In the genomic region with DNA sequence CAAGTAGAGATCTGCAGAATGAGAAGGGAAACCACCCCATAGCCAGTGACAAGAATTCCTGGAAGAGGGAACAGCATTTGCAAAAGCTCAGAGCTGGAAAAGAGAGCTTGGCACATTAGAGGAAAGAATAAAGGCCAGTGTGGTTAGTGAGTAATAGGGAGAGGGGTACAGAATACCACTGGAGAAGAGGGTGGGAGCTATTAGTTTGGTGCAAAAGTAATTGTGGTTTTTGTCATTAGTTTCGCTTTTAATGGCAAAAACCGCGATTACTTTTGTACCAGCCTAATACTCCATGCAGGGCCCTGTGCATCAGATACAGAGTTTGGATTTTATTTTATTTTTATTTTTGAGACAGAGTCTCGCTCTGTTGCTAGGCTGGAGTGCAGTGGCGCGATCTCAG, we compare ENCODE assay signal across 20 cellular contexts. TPM values are rescaled to one million over a fixed set of nuclear protein-coding genes. Genes with fewer than 3 reads are reported as not detected.
A peak's percentile ranks its signal among the peaks of the same experiment; 100 is the strongest.
DNase-seq lines count a peak whose midpoint lies in the region; ATAC-seq and TF ChIP-seq lines count a peak whose summit lies in the region.
"Had no signal": no experiment of that assay in that cellular context is flagged by ENCODE, and none has a peak within 500 bp of the region (broad histone marks: within the 10 kb centered on the region; RNA-seq: fewer than 3 reads in every experiment).

No MANE protein-coding gene starts in this region.

- H3K27me3 ChIP-seq in MM.1S (replicated peaks; ENCODE audit: insufficient read depth, low read length) (peaks cover 7% of the 10 kb centered on the region; the same call in 1 of the 2 replicates), SK-N-SH (ENCODE audit: insufficient read depth) (no peaks in the 10 kb centered on the region), uterus (no peaks in the 10 kb centered on the region)
- H3K27me3 ChIP-seq: brain microvascular endothelial cell, colonic mucosa, hepatocyte had no signal

- peaks cover 5 to 23% of the 10 kb centered on the region in 2 donors for H3K4me1 Mint-ChIP-seq in natural killer cell treated with Interleukin-12 subunit alpha and Interleukin-12 subunit beta and Interleukin-15 and Interleukin-18, amount 100 ng/mL, for 72 hours (ENCODE audit: low read depth in 2 of 2)
- peaks cover 0 to 6% of the 10 kb centered on the region in 2 donors for H3K4me1 Mint-ChIP-seq in natural killer cell

- no peaks in the 10 kb centered on the region for H3K9me3 Mint-ChIP-seq in natural killer cell treated with Interleukin-12 subunit alpha and Interleukin-12 subunit beta and Interleukin-15 and Interleukin-18, amount 100 ng/mL, for 72 hours
- no peaks in the 10 kb centered on the region for H3K9me3 Mint-ChIP-seq in natural killer cell

- peaks cover 31% of the 10 kb centered on the region for H3K4me1 ChIP-seq in MM.1S (ENCODE audit: low read length)
- no peaks in the 10 kb centered on the region for H3K4me1 ChIP-seq in SK-N-SH (ENCODE audit: control insufficient read depth in 1 of 2, insufficient read depth in 2 of 2, low read depth in 1 of 2, low read length in 1 of 2)
- H3K4me1 ChIP-seq in uterus: no peaks in the 10 kb centered on the region
- H3K4me1 ChIP-seq: colonic mucosa, HAP-1, lower lobe of right lung had no signal

- peak overlapping the region; percentile 55 for H3K4me3 Mint-ChIP-seq in natural killer cell treated with Interleukin-12 subunit alpha and Interleukin-12 subunit beta and Interleukin-15 and Interleukin-18, amount 100 ng/mL, for 72 hours
- H3K4me3 Mint-ChIP-seq in natural killer cell: no peak overlapping the region

- H3K36me3 ChIP-seq in MM.1S (replicated peaks; ENCODE audit: insufficient read depth, low read length): no peaks in the 10 kb centered on the region
- H3K36me3 ChIP-seq in SK-N-SH (replicated peaks in 1 of 2; ENCODE audit: control insufficient read depth in 1 of 2, insufficient read depth in 2 of 2, low read length in 1 of 2): no peaks in the 10 kb centered on the region
- H3K36me3 ChIP-seq in uterus: no peaks in the 10 kb centered on the region
- H3K36me3 ChIP-seq: brain microvascular endothelial cell, colonic mucosa, HAP-1, lower lobe of right lung, WERI-Rb-1 had no signal

- TF ChIP-seq RAD21 in SK-N-SH (IDR thresholded peaks at IDR 0.05; ENCODE audit: low read length): no peak

- peak overlapping the region; percentile 35 for H3K4me2 ChIP-seq in MM.1S (ENCODE audit: low read depth, low read length)
- no peak overlapping the region for H3K4me2 ChIP-seq in SK-N-SH
- H3K4me2 ChIP-seq: hepatocyte had no signal

- H3K9me3 ChIP-seq in MM.1S (replicated peaks; ENCODE audit: insufficient read depth, low read length) (no peaks in the 10 kb centered on the region), SK-N-SH (no peaks in the 10 kb centered on the region), uterus (no peaks in the 10 kb centered on the region)
- H3K9me3 ChIP-seq: colonic mucosa, HAP-1, lower lobe of right lung had no signal

- intact Hi-C loops in natural killer cell (cut with micrococcal nuclease) (no loop called here), uterus (cut with DNase I; ENCODE audit: low total_unique reads) (no loop called here)

- H3K27ac ChIP-seq in MM.1S (ENCODE audit: low read length): no peak overlapping the region
- no peak overlapping the region for H3K27ac ChIP-seq in SK-N-SH (ENCODE audit: low read depth in 2 of 2, low read length in 1 of 2)
- no peak overlapping the region for H3K27ac ChIP-seq in uterus
- H3K27ac ChIP-seq: brain microvascular endothelial cell, C4-2B, colonic mucosa, hepatocyte, lower lobe of right lung, WERI-Rb-1 had no signal

- DNase-seq in natural killer cell treated with Interleukin-12 subunit alpha and Interleukin-12 subunit beta and Interleukin-15 and Interleukin-18, amount 100 ng/mL, for 72 hours (ENCODE audit: low spot score): no peak
- no peak for DNase-seq in natural killer cell
- peak; percentile 35 for DNase-seq in MM.1S
- DNase-seq in GM19240 (ENCODE audit: insufficient read length, low spot score): no peak
- no peak for DNase-seq in SK-N-SH
- no peak for DNase-seq in uterus
- no peak for DNase-seq in A172 (ENCODE audit: low spot score)
- DNase-seq: ACHN; brain microvascular endothelial cell; colonic mucosa; DMS153; GDM1; lower lobe of right lung; NCI-H510A treated with DMSO at 0.1 percent for 48 hours; stimulated activated CD8-positive, alpha-beta memory T cell treated with anti-CD3 and anti-CD28 coated beads, Interleukin-4, amount 100 ng/mL, for 48 hours; WERI-Rb-1 had no signal

- TF ChIP-seq CTCF in natural killer cell (IDR thresholded peaks at IDR 0.05) (no peak), MM.1S (IDR thresholded peaks at IDR 0.05; ENCODE audit: low read length) (no peak), SK-N-SH (IDR thresholded peaks at IDR 0.05) (no peak), uterus (IDR thresholded peaks at IDR 0.05) (no peak)

- no peaks in the 10 kb centered on the region for H3K27me3 Mint-ChIP-seq in natural killer cell treated with Interleukin-12 subunit alpha and Interleukin-12 subunit beta and Interleukin-15 and Interleukin-18, amount 100 ng/mL, for 72 hours
- no peaks in the 10 kb centered on the region for H3K27me3 Mint-ChIP-seq in natural killer cell (ENCODE audit: low read depth in 2 of 2)

- no peak overlapping the region for H2AFZ ChIP-seq in MM.1S (ENCODE audit: low read length)
- no peak overlapping the region; the same call in 1 of the 2 replicates for H2AFZ ChIP-seq in SK-N-SH (ENCODE audit: low read depth)
- H2AFZ ChIP-seq: hepatocyte had no signal

- no peak for TF ChIP-seq POLR2A in uterus (IDR thresholded peaks at IDR 0.05)

- no peak overlapping the region for H3K27ac Mint-ChIP-seq in natural killer cell treated with Interleukin-12 subunit alpha and Interleukin-12 subunit beta and Interleukin-15 and Interleukin-18, amount 100 ng/mL, for 72 hours
- H3K27ac Mint-ChIP-seq in natural killer cell: no peak overlapping the region

- CTCF ChIA-PET in SK-N-SH (lab: Yijun Ruan, JAX): interaction anchor here (0.6 to 1.6 kb wide), 4 partner anchors 10 to 206 kb away, joined by 3 to 5 read pairs (median 4); a partner anchor contains a TSS

- ATAC-seq in natural killer cell treated with Interleukin-12 subunit alpha and Interleukin-12 subunit beta and Interleukin-15 and Interleukin-18, amount 100 ng/mL, for 72 hours: peak in 1 of 2 donors; percentile 41
- ATAC-seq in natural killer cell (no peak), GM21381 (IDR thresholded peaks at IDR 0.05; ENCODE audit: unreplicated experiment) (peak; percentile 61)
- ATAC-seq: lower lobe of right lung had no signal

- H4K20me1 ChIP-seq in MM.1S (ENCODE audit: insufficient read depth, low read length) (no peaks in the 10 kb centered on the region), SK-N-SH (ENCODE audit: insufficient read depth) (no peaks in the 10 kb centered on the region)

- H3K9ac ChIP-seq in MM.1S (ENCODE audit: low read length): no peak overlapping the region
- H3K9ac ChIP-seq in SK-N-SH: no peak overlapping the region

- WGBS in SK-N-SH (ENCODE audit: low lambda C conversion rate): 95% methylated on average over 6 of the region's 6 CpGs

- H3K9me2 ChIP-seq in MM.1S (replicated peaks; ENCODE audit: insufficient read depth, low read length) (no peaks in the 10 kb centered on the region), SK-N-SH (no peaks in the 10 kb centered on the region)

- H3K36me3 Mint-ChIP-seq in natural killer cell treated with Interleukin-12 subunit alpha and Interleukin-12 subunit beta and Interleukin-15 and Interleukin-18, amount 100 ng/mL, for 72 hours: no peaks in the 10 kb centered on the region
- no peaks in the 10 kb centered on the region for H3K36me3 Mint-ChIP-seq in natural killer cell

- H3K79me2 ChIP-seq in MM.1S (ENCODE audit: low read length) (no peaks in the 10 kb centered on the region), SK-N-SH (ENCODE audit: insufficient read depth) (no peaks in the 10 kb centered on the region)
- H3K79me2 ChIP-seq: hepatocyte had no signal

- POLR2A ChIA-PET in SK-N-SH (lab: Yijun Ruan, JAX): no interaction called here

- TF ChIP-seq EP300 in SK-N-SH (IDR thresholded peaks at IDR 0.05; ENCODE audit: borderline replicate concordance in 1 of 2, low read depth in 1 of 2, low read length in 1 of 2): no peak

- H3F3A ChIP-seq in MM.1S (ENCODE audit: insufficient read depth, low read length): peaks cover 4% of the 10 kb centered on the region; the same call in 1 of the 2 replicates
- H3F3A ChIP-seq in SK-N-SH (replicated peaks; ENCODE audit: insufficient read depth): no peaks in the 10 kb centered on the region

- H3K4me3 ChIP-seq in MM.1S (ENCODE audit: low read length) (no peak overlapping the region), SK-N-SH (ENCODE audit: low read depth in 2 of 2, low read length in 1 of 2) (no peak overlapping the region), uterus (no peak overlapping the region)
- H3K4me3 ChIP-seq: colonic mucosa, HAP-1, hepatocyte, lower lobe of right lung had no signal

TF ChIP-seq in SK-N-SH, 30 proteins besides CTCF, POLR2A, EP300 and RAD21 (continues in another document):
- TF ChIP-seq, protein P1, sequence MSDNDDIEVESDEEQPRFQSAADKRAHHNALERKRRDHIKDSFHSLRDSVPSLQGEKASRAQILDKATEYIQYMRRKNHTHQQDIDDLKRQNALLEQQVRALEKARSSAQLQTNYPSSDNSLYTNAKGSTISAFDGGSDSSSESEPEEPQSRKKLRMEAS (IDR thresholded peaks at IDR 0.05; ENCODE audit: low read depth): no peak
- TF ChIP-seq RXRA (IDR thresholded peaks at IDR 0.05; ENCODE audit: borderline replicate concordance, low read depth): no peak

RNA-seq across cellular contexts. Expression of a gene that starts 9.8 kb away (rescaled TPM):
- total RNA-seq in natural killer cell treated with Interleukin-12 subunit alpha and Interleukin-12 subunit beta and Interleukin-15 and Interleukin-18, amount 100 ng/mL, for 72 hours: 1 to 10 TPM; 2.9 to 6.6 TPM
- 10 to 100 TPM in 1 of 3 donors, 1 to 10 TPM in 2; 6.9 to 12.5 (median 7.8) TPM for total RNA-seq in natural killer cell
- polyA plus RNA-seq in SK-N-SH (2012; rRNA removed): 7.7 and 8.7 TPM in 2 replicates
- 7.4 and 7.9 TPM in 2 replicates for polyA plus RNA-seq in SK-N-SH (2012; cell fraction: cytosol; rRNA removed)
- 6.3 and 9.0 TPM in 2 replicates for polyA plus RNA-seq in SK-N-SH (2012; cell fraction: nucleus; rRNA removed)
- total RNA-seq in uterus: 10 to 100 TPM in 2 of 4 donors, 1 to 10 TPM in 2; 2.0 to 12.3 (median 8.8) TPM
- total RNA-seq in A172 (2014; rRNA removed; shearing (Covaris generic)): 4.2 and 7.2 TPM in 2 replicates

RNA-seq across cellular contexts. Expression of a gene that starts 20.6 kb away (rescaled TPM):
- 10 to 100 TPM; 51.1 to 51.3 TPM for total RNA-seq in natural killer cell treated with Interleukin-12 subunit alpha and Interleukin-12 subunit beta and Interleukin-15 and Interleukin-18, amount 100 ng/mL, for 72 hours
- total RNA-seq in natural killer cell (10 to 100 TPM; 23.5 to 33.6 (median 26.4) TPM), uterus (10 to 100 TPM; 15.9 to 48.2 (median 28.5) TPM)
- polyA plus RNA-seq in SK-N-SH (2012; rRNA removed): 44.9 and 55.5 TPM in 2 replicates
- 56.5 and 57.5 TPM in 2 replicates for polyA plus RNA-seq in SK-N-SH (2012; cell fraction: cytosol; rRNA removed)
- polyA plus RNA-seq in SK-N-SH (2012; cell fraction: nucleus; rRNA removed): 64.6 and 71.7 TPM in 2 replicates
- total RNA-seq in A172 (2014; rRNA removed; shearing (Covaris generic)): 41.0 and 46.7 TPM in 2 replicates
